ENCODE assay signal across 35 cellular contexts in the genomic region with DNA sequence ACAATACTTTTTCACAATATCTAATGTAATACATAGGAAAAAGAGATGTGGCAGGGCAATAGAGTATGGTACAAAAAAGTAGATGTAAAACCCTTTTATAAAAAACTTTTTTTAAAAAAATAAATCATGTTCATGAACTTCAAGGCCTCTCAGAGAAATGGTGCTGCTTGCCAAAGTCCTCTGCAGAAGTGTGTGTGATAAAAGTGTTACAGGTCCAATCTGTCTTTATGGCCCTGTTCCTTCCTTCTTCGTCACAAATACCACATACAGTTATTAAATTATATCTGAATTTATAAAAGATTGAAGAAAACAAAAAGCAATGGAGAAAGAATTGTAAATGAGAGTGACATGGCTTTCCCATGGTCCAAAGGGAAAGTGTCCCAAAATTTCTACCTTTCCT.
"Had no signal": no experiment of that assay in that cellular context is flagged by ENCODE, and none has a peak within 500 bp of the region (broad histone marks: within the 10 kb centered on the region; RNA-seq: fewer than 3 reads in every experiment).

No MANE protein-coding gene starts in this region.

- H3K4me1 ChIP-seq: adrenal gland, body of pancreas, breast epithelium had no signal

- ATAC-seq: activated CD8-positive, alpha-beta T cell treated with anti-CD3 and anti-CD28 coated beads for 36 hours; activated naive CD4-positive, alpha-beta T cell treated with anti-CD3 and anti-CD28 coated beads, Interleukin-2, amount 50 U/mL, for 72 hours; activated T-cell treated with anti-CD3 and anti-CD28 coated beads, Interleukin-2, amount 50 U/mL, for 4 hours; activated T-helper 17 cell treated with anti-CD3 and anti-CD28 coated beads, Interleukin-2, amount 50 U/mL, for 72 hours; body of pancreas had no signal

- H3K27ac Mint-ChIP-seq: activated B cell treated with CpG ODN at 0.5 μM for 24 hours; activated CD4-positive, alpha-beta memory T cell treated with anti-CD3 and anti-CD28 coated beads for 36 hours; activated CD4-positive, alpha-beta T cell treated with anti-CD3 and anti-CD28 coated beads, Interleukin-2, amount 10 ng/mL, durations not matched to agents 24 days and 14 days; activated CD8-positive, alpha-beta T cell treated with anti-CD3 and anti-CD28 coated beads for 36 hours; activated naive CD4-positive, alpha-beta T cell treated with anti-CD3 and anti-CD28 coated beads for 36 hours; activated naive CD4-positive, alpha-beta T cell treated with anti-CD3 and anti-CD28 coated beads, Interleukin-2, amount 50 U/mL, for 72 hours; activated naive CD8-positive, alpha-beta T cell treated with anti-CD3 and anti-CD28 coated beads for 36 hours; activated T-cell treated with anti-CD3 and anti-CD28 coated beads, Interleukin-2, amount 50 U/mL, for 72 hours; activated T-helper 1 cell treated with anti-CD3 and anti-CD28 coated beads, Interleukin-12 subunit alpha, Interleukin-12 subunit beta, Interleukin-2, Interleukin-4 antibody, amounts not matched to agents 30 ng/mL and 10 ng/mL and 1 ng/mL, durations not matched to agents 14 hours and 24 hours and 36 hours; activated T-helper 17 cell treated with anti-CD3 and anti-CD28 coated beads, Interleukin-2, amount 50 U/mL, for 72 hours; T-helper 1 cell treated with Interleukin-12 subunit alpha and Interleukin-12 subunit beta and Interleukin-4 antibody, amounts not matched to agents 30 μg/mL and 1 μg/mL, for 36 hours; T-helper 2 cell treated with Interferon-gamma antibody and Interleukin-4, amounts not matched to agents 5 μg/mL and 100 μg/mL, for 36 hours had no signal

- DNase-seq: activated B cell treated with CpG ODN at 0.5 μM for 24 hours; activated CD4-positive, alpha-beta memory T cell treated with anti-CD3 and anti-CD28 coated beads for 36 hours; activated CD4-positive, alpha-beta T cell treated with anti-CD3 and anti-CD28 coated beads for 4 hours; activated CD4-positive, alpha-beta T cell treated with anti-CD3 and anti-CD28 coated beads, Interleukin-2, amount 10 ng/mL, durations not matched to agents 24 days and 14 days; activated CD4-positive, alpha-beta T cell treated with anti-CD3 and anti-CD28 coated beads, Interleukin-2, amount 50 U/mL, for 1 hour; activated CD4-positive, alpha-beta T cell treated with anti-CD3 and anti-CD28 coated beads, Interleukin-2, amount 50 U/mL, for 4 hours; activated CD4-positive, CD25-positive, alpha-beta regulatory T cell treated with anti-CD3 and anti-CD28 coated beads, Interleukin-2, amount 50 U/mL, for 72 hours; activated CD8-positive, alpha-beta memory T cell treated with anti-CD3 and anti-CD28 coated beads, Interleukin-2, amount 50 U/mL, for 4 hours; activated CD8-positive, alpha-beta T cell treated with anti-CD3 and anti-CD28 coated beads for 36 hours; activated effector memory CD4-positive, alpha-beta T cell treated with anti-CD3 and anti-CD28 coated beads, Interleukin-2, amount 50 U/mL, for 16 hours; activated gamma-delta T cell treated with Interleukin-2 at 50 U/mL for 16 hours; activated naive CD4-positive, alpha-beta T cell; activated naive CD4-positive, alpha-beta T cell treated with anti-CD3 and anti-CD28 coated beads for 36 hours; activated naive CD4-positive, alpha-beta T cell treated with anti-CD3 and anti-CD28 coated beads, Interleukin-2, amount 50 U/mL, for 16 hours; activated naive CD8-positive, alpha-beta T cell treated with anti-CD3 and anti-CD28 coated beads for 36 hours; activated T-cell treated with anti-CD3 and anti-CD28 coated beads for 4 hours; activated T-cell treated with anti-CD3 and anti-CD28 coated beads, Interleukin-2, amount 50 U/mL, for 1 hour; activated T-cell treated with anti-CD3 and anti-CD28 coated beads, Interleukin-2, amount 50 U/mL, for 4 hours; activated T-cell treated with anti-CD3 and anti-CD28 coated beads, Interleukin-2, amount 50 U/mL, for 72 hours; adrenal gland; amniotic stem cell; aorta; body of pancreas; brain microvascular endothelial cell; central memory CD4-positive, alpha-beta T cell; SW 1271; T-helper 1 cell; T-helper 9 cell had no signal

- H3K27me3 ChIP-seq: adrenal gland, body of pancreas, brain microvascular endothelial cell, breast epithelium had no signal

- H3K36me3 Mint-ChIP-seq: activated CD4-positive, alpha-beta memory T cell treated with anti-CD3 and anti-CD28 coated beads for 36 hours; activated naive CD4-positive, alpha-beta T cell treated with anti-CD3 and anti-CD28 coated beads, Interleukin-2, amount 50 U/mL, for 72 hours; activated naive CD8-positive, alpha-beta T cell treated with anti-CD3 and anti-CD28 coated beads for 36 hours had no signal

- H3K27ac ChIP-seq: adrenal gland, body of pancreas, brain microvascular endothelial cell, breast epithelium, VCaP had no signal

- H3K4me3 ChIP-seq: adrenal gland, body of pancreas, breast epithelium had no signal

- H3K4me3 Mint-ChIP-seq: activated B cell treated with CpG ODN at 0.5 μM for 24 hours; activated CD4-positive, alpha-beta memory T cell treated with anti-CD3 and anti-CD28 coated beads for 36 hours; activated CD4-positive, alpha-beta T cell treated with anti-CD3 and anti-CD28 coated beads, Interleukin-2, amount 10 ng/mL, durations not matched to agents 24 days and 14 days; activated CD8-positive, alpha-beta T cell treated with anti-CD3 and anti-CD28 coated beads for 36 hours; activated naive CD4-positive, alpha-beta T cell treated with anti-CD3 and anti-CD28 coated beads for 36 hours; activated naive CD8-positive, alpha-beta T cell treated with anti-CD3 and anti-CD28 coated beads for 36 hours; activated T-cell treated with anti-CD3 and anti-CD28 coated beads, Interleukin-2, amount 50 U/mL, for 4 hours; activated T-cell treated with anti-CD3 and anti-CD28 coated beads, Interleukin-2, amount 50 U/mL, for 72 hours; activated T-helper 1 cell treated with anti-CD3 and anti-CD28 coated beads, Interleukin-12 subunit alpha, Interleukin-12 subunit beta, Interleukin-2, Interleukin-4 antibody, amounts not matched to agents 30 ng/mL and 10 ng/mL and 1 ng/mL, durations not matched to agents 14 hours and 24 hours and 36 hours; activated T-helper 17 cell treated with anti-CD3 and anti-CD28 coated beads, Interleukin-2, amount 50 U/mL, for 72 hours; T-helper 1 cell treated with Interleukin-12 subunit alpha and Interleukin-12 subunit beta and Interleukin-4 antibody, amounts not matched to agents 30 μg/mL and 1 μg/mL, for 36 hours; T-helper 2 cell treated with Interferon-gamma antibody and Interleukin-4, amounts not matched to agents 5 μg/mL and 100 μg/mL, for 36 hours had no signal

- H3K9me3 ChIP-seq: adrenal gland, body of pancreas, breast epithelium had no signal

- H3K9me3 Mint-ChIP-seq: activated CD4-positive, alpha-beta memory T cell treated with anti-CD3 and anti-CD28 coated beads for 36 hours; activated CD4-positive, alpha-beta T cell treated with anti-CD3 and anti-CD28 coated beads, Interleukin-2, amount 10 ng/mL, durations not matched to agents 24 days and 14 days; activated CD8-positive, alpha-beta T cell treated with anti-CD3 and anti-CD28 coated beads for 36 hours; activated naive CD4-positive, alpha-beta T cell treated with anti-CD3 and anti-CD28 coated beads for 36 hours; activated naive CD4-positive, alpha-beta T cell treated with anti-CD3 and anti-CD28 coated beads, Interleukin-2, amount 50 U/mL, for 72 hours; activated naive CD8-positive, alpha-beta T cell treated with anti-CD3 and anti-CD28 coated beads for 36 hours; activated T-cell treated with anti-CD3 and anti-CD28 coated beads, Interleukin-2, amount 50 U/mL, for 4 hours; activated T-helper 1 cell treated with anti-CD3 and anti-CD28 coated beads, Interleukin-12 subunit alpha, Interleukin-12 subunit beta, Interleukin-2, Interleukin-4 antibody, amounts not matched to agents 30 ng/mL and 10 ng/mL and 1 ng/mL, durations not matched to agents 14 hours and 24 hours and 36 hours; activated T-helper 17 cell treated with anti-CD3 and anti-CD28 coated beads, Interleukin-2, amount 50 U/mL, for 72 hours; T-helper 1 cell treated with Interleukin-12 subunit alpha and Interleukin-12 subunit beta and Interleukin-4 antibody, amounts not matched to agents 30 μg/mL and 1 μg/mL, for 36 hours; T-helper 2 cell treated with Interferon-gamma antibody and Interleukin-4, amounts not matched to agents 5 μg/mL and 100 μg/mL, for 36 hours had no signal

- H3K4me1 Mint-ChIP-seq: activated B cell treated with CpG ODN at 0.5 μM for 24 hours; activated CD4-positive, alpha-beta T cell treated with anti-CD3 and anti-CD28 coated beads, Interleukin-2, amount 10 ng/mL, durations not matched to agents 24 days and 14 days; activated naive CD8-positive, alpha-beta T cell treated with anti-CD3 and anti-CD28 coated beads for 36 hours; activated T-helper 17 cell treated with anti-CD3 and anti-CD28 coated beads, Interleukin-2, amount 50 U/mL, for 72 hours had no signal

- H3K36me3 ChIP-seq: adrenal gland, brain microvascular endothelial cell, breast epithelium had no signal
